In the genomic region with DNA sequence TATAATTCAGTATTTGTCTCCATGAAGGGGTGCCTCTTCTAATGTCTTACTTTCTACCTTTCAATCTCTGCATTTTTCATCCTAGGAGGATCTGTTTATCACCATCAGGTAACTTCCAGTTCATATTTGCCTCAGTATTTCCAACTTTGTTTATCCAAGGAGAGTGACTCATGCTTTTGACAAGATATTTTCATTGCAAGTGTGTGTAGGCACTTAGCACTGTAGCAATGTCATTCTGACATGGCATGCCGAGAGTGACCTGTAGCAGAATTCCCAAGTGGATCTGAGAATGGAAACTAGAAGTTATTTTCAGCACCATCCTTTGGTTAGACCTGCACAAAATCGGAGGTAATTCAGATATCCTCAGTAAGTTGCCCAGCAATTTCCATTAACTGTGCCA, we compare ENCODE assay signal across 12 cellular contexts.
DNase-seq lines count a peak whose midpoint lies in the region; ATAC-seq and TF ChIP-seq lines count a peak whose summit lies in the region.
"Had no signal": no experiment of that assay in that cellular context is flagged by ENCODE, and none has a peak within 500 bp of the region (broad histone marks: within the 10 kb centered on the region; RNA-seq: fewer than 3 reads in every experiment).

No MANE protein-coding gene starts in this region.

- H3K27ac Mint-ChIP-seq in activated naive CD4-positive, alpha-beta T cell treated with anti-CD3 and anti-CD28 coated beads, Interleukin-2, amount 50 U/mL, for 72 hours: no peak overlapping the region
- H3K27ac Mint-ChIP-seq in activated T-helper 2 cell treated with anti-CD3 and anti-CD28 coated beads, Interferon-gamma antibody, Interleukin-2, Interleukin-4, amounts not matched to agents 10 μg/mL and 5 μg/mL and 100 μg/mL, durations not matched to agents 14 hours and 24 hours and 36 hours: no peak overlapping the region

- H3K36me3 Mint-ChIP-seq in activated naive CD4-positive, alpha-beta T cell treated with anti-CD3 and anti-CD28 coated beads, Interleukin-2, amount 50 U/mL, for 72 hours: no peaks in the 10 kb centered on the region
- H3K36me3 Mint-ChIP-seq in activated T-helper 2 cell treated with anti-CD3 and anti-CD28 coated beads, Interferon-gamma antibody, Interleukin-2, Interleukin-4, amounts not matched to agents 10 μg/mL and 5 μg/mL and 100 μg/mL, durations not matched to agents 14 hours and 24 hours and 36 hours (ENCODE audit: low read depth): no peaks in the 10 kb centered on the region

- H3K36me3 ChIP-seq in heart right ventricle (no peaks in the 10 kb centered on the region), left ventricle myocardium inferior (no peaks in the 10 kb centered on the region), SJSA1 (no peaks in the 10 kb centered on the region)
- H3K36me3 ChIP-seq: pancreas had no signal

- DNase-seq in heart right ventricle (no peak), left ventricle myocardium inferior (no peak), SJSA1 (ENCODE audit: low read depth in 1 of 2, low spot score in 2 of 2) (peak; percentile 59 to 60), fibroblast of the aortic adventitia (ENCODE audit: low read depth) (peak; percentile 22)
- DNase-seq in activated naive CD4-positive, alpha-beta T cell treated with anti-CD3 and anti-CD28 coated beads, Interleukin-2, amount 50 U/mL, for 72 hours (ENCODE audit: low spot score in 2 of 2): no peak
- no peak for DNase-seq in activated T-helper 2 cell treated with anti-CD3 and anti-CD28 coated beads, Interferon-gamma antibody, Interleukin-2, Interleukin-4, amounts not matched to agents 10 μg/mL and 5 μg/mL and 100 μg/mL, durations not matched to agents 14 hours and 24 hours and 36 hours (ENCODE audit: low spot score)
- DNase-seq: activated gamma-delta T cell treated with Interleukin-2 at 50 U/mL for 16 hours, Caco-2, pancreas had no signal

- H3K4me3 Mint-ChIP-seq in activated T-helper 2 cell treated with anti-CD3 and anti-CD28 coated beads, Interferon-gamma antibody, Interleukin-2, Interleukin-4, amounts not matched to agents 10 μg/mL and 5 μg/mL and 100 μg/mL, durations not matched to agents 14 hours and 24 hours and 36 hours (ENCODE audit: low read depth): no peak overlapping the region
- H3K4me3 Mint-ChIP-seq: central memory CD8-positive, alpha-beta T cell had no signal

- H3K27ac ChIP-seq in heart right ventricle (peak overlapping the region in 1 of 10 donors; percentile 20), left ventricle myocardium inferior (replicated peaks) (no peak overlapping the region), SJSA1 (peak overlapping the region; percentile 57)
- H3K27ac ChIP-seq: pancreas had no signal

- H3K27me3 Mint-ChIP-seq in activated T-helper 2 cell treated with anti-CD3 and anti-CD28 coated beads, Interferon-gamma antibody, Interleukin-2, Interleukin-4, amounts not matched to agents 10 μg/mL and 5 μg/mL and 100 μg/mL, durations not matched to agents 14 hours and 24 hours and 36 hours (ENCODE audit: low read depth): no peaks in the 10 kb centered on the region
- H3K27me3 Mint-ChIP-seq: central memory CD8-positive, alpha-beta T cell had no signal

- peaks cover 5 to 16% of the 10 kb centered on the region in 2 donors for H3K9me3 Mint-ChIP-seq in activated naive CD4-positive, alpha-beta T cell treated with anti-CD3 and anti-CD28 coated beads, Interleukin-2, amount 50 U/mL, for 72 hours
- H3K9me3 Mint-ChIP-seq in activated T-helper 2 cell treated with anti-CD3 and anti-CD28 coated beads, Interferon-gamma antibody, Interleukin-2, Interleukin-4, amounts not matched to agents 10 μg/mL and 5 μg/mL and 100 μg/mL, durations not matched to agents 14 hours and 24 hours and 36 hours: no peaks in the 10 kb centered on the region

- TF ChIP-seq CTCF in heart right ventricle (IDR thresholded peaks at IDR 0.05): no peak
- TF ChIP-seq CTCF in left ventricle myocardium inferior (IDR thresholded peaks at IDR 0.05; ENCODE audit: borderline replicate concordance): no peak
- TF ChIP-seq CTCF in fibroblast of the aortic adventitia (IDR thresholded peaks at IDR 0.05; ENCODE audit: insufficient read depth, low read length): no peak

- no peak overlapping the region for H3K4me3 ChIP-seq in heart right ventricle
- H3K4me3 ChIP-seq in left ventricle myocardium inferior: no peak overlapping the region
- H3K4me3 ChIP-seq in SJSA1: no peak overlapping the region
- no peak overlapping the region for H3K4me3 ChIP-seq in fibroblast of the aortic adventitia (ENCODE audit: low read depth, low read length)
- H3K4me3 ChIP-seq: pancreas had no signal

- WGBS in heart right ventricle, 2 donors: 33 to 45% methylated on average over 2 of the region's 2 CpGs

- intact Hi-C loops in heart right ventricle (cut with DNase I) (no loop called here), left ventricle myocardium inferior (cut with micrococcal nuclease) (no loop called here)
- intact Hi-C loops in activated T-helper 2 cell treated with anti-CD3 and anti-CD28 coated beads, Interferon-gamma antibody, Interleukin-2, Interleukin-4, amounts not matched to agents 10 μg/mL and 5 μg/mL and 100 μg/mL, durations not matched to agents 14 hours and 24 hours and 36 hours (cut with micrococcal nuclease): no loop called here

- H3K27me3 ChIP-seq in heart right ventricle: no peaks in the 10 kb centered on the region
- no peaks in the 10 kb centered on the region for H3K27me3 ChIP-seq in left ventricle myocardium inferior (ENCODE audit: low read depth)
- no peaks in the 10 kb centered on the region for H3K27me3 ChIP-seq in SJSA1 (replicated peaks)
- H3K27me3 ChIP-seq: pancreas had no signal

- H3K9me3 ChIP-seq in heart right ventricle (no peaks in the 10 kb centered on the region), left ventricle myocardium inferior (replicated peaks) (no peaks in the 10 kb centered on the region), SJSA1 (replicated peaks) (no peaks in the 10 kb centered on the region)
- H3K9me3 ChIP-seq: Caco-2, pancreas had no signal

- H3K4me1 ChIP-seq in heart right ventricle (peaks cover 0 to 7% (median 0%) of the 10 kb centered on the region in 9 donors), left ventricle myocardium inferior (peaks cover 8% of the 10 kb centered on the region), SJSA1 (replicated peaks) (peaks cover 56% of the 10 kb centered on the region)
- H3K4me1 ChIP-seq: Caco-2, pancreas had no signal

- H3K4me1 Mint-ChIP-seq in activated T-helper 2 cell treated with anti-CD3 and anti-CD28 coated beads, Interferon-gamma antibody, Interleukin-2, Interleukin-4, amounts not matched to agents 10 μg/mL and 5 μg/mL and 100 μg/mL, durations not matched to agents 14 hours and 24 hours and 36 hours (ENCODE audit: low read depth): no peaks in the 10 kb centered on the region
- H3K4me1 Mint-ChIP-seq: central memory CD8-positive, alpha-beta T cell had no signal

- ATAC-seq in heart right ventricle: peak in 5 of 8 donors; percentile 54 to 84 (median 59)
- ATAC-seq in activated naive CD4-positive, alpha-beta T cell treated with anti-CD3 and anti-CD28 coated beads, Interleukin-2, amount 50 U/mL, for 72 hours: no peak
- no peak for ATAC-seq in HG03280 (IDR thresholded peaks at IDR 0.05; ENCODE audit: unreplicated experiment)
- no peak for ATAC-seq in GM18909 (IDR thresholded peaks at IDR 0.05; ENCODE audit: poor library complexity, unreplicated experiment)
- ATAC-seq: pancreas had no signal

Comparison
In these comparisons a context has a peak if more than half of its experiments do, and no peak if none do; other contexts are left out.
1. ATAC-seq: peak in heart right ventricle (5 of 8); none in activated naive CD4-positive, alpha-beta T cell treated with anti-CD3 and anti-CD28 coated beads, Interleukin-2, amount 50 U/mL, for 72 hours (0 of 2), HG03280 (single experiment) and GM18909 (single experiment).
2. DNase-seq: peak in SJSA1 (2 of 2) and fibroblast of the aortic adventitia (single experiment); none in heart right ventricle (0 of 2), left ventricle myocardium inferior (single experiment), activated naive CD4-positive, alpha-beta T cell treated with anti-CD3 and anti-CD28 coated beads, Interleukin-2, amount 50 U/mL, for 72 hours (0 of 2) and activated T-helper 2 cell treated with anti-CD3 and anti-CD28 coated beads, Interferon-gamma antibody, Interleukin-2, Interleukin-4, amounts not matched to agents 10 μg/mL and 5 μg/mL and 100 μg/mL, durations not matched to agents 14 hours and 24 hours and 36 hours (single experiment).